Comparison of ENCODE assay signal across 1 cellular context in the genomic region with DNA sequence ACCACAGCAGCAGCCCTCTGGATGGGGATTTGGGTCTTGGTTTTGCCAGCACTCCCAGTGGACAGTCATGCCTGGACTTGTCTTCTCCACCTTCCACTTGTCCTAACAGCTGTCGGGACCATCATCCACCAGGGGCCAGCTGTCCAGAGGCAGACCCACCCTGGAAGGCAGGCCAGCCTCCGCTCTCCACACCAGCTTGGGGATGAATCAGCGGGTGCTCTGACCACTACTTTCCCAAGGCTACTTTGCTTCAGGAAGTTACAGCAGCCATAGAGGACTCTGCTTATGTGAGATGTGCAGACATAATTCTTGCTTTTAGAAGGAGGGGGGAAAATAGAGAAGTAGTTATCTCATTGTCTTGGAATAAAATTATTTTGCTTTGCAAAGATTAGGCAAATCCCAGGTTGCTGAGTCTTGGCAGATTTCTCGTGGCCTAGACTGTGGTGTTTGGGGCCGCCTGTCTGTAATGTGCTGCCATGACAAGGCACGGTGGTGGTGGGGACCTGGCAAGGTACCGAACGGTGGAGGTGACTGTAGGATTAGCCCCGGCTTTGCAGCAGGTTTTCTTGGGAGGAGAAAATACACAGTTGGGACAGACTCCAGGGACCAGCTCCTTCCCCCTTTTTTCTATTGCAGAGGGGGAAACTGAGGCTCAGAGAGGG.
TF ChIP-seq lines count a peak whose summit lies in the region.

No MANE protein-coding gene starts in this region.

TF ChIP-seq in H1, 55 proteins besides CTCF, POLR2A, EP300 and RAD21 (continued from another document):
- TF ChIP-seq KDM5A (IDR thresholded peaks at IDR 0.05; ENCODE audit: low read length) = no peak
- TF ChIP-seq, protein P1, sequence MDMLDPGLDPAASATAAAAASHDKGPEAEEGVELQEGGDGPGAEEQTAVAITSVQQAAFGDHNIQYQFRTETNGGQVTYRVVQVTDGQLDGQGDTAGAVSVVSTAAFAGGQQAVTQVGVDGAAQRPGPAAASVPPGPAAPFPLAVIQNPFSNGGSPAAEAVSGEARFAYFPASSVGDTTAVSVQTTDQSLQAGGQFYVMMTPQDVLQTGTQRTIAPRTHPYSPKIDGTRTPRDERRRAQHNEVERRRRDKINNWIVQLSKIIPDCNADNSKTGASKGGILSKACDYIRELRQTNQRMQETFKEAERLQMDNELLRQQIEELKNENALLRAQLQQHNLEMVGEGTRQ (IDR thresholded peaks at IDR 0.05; ENCODE audit: low read length) = no peak
- no peak for TF ChIP-seq HDAC2 (IDR thresholded peaks at IDR 0.05; ENCODE audit: borderline replicate concordance in 1 of 2, low read depth in 2 of 2, low read length in 2 of 2)
- TF ChIP-seq CBX5 (IDR thresholded peaks at IDR 0.05; ENCODE audit: low read depth, low read length) = no peak
- no peak for TF ChIP-seq SP4 (IDR thresholded peaks at IDR 0.05; ENCODE audit: low read length)
- no peak for TF ChIP-seq TBP (IDR thresholded peaks at IDR 0.05; ENCODE audit: low read depth, low read length)
- no peak for TF ChIP-seq ZNF274 (IDR thresholded peaks at IDR 0.05; ENCODE audit: borderline replicate concordance, extremely low read depth, low read length)
- no peak for TF ChIP-seq TEAD4 (IDR thresholded peaks at IDR 0.05; ENCODE audit: low read depth, low read length)
- TF ChIP-seq RFX5 (IDR thresholded peaks at IDR 0.05; ENCODE audit: borderline replicate concordance, low read depth, low read length) = no peak
- no peak for TF ChIP-seq TCF12 (IDR thresholded peaks at IDR 0.05; ENCODE audit: low read depth, low read length)
- no peak for TF ChIP-seq CEBPB (IDR thresholded peaks at IDR 0.05; ENCODE audit: low read depth, low read length)
- TF ChIP-seq TAF1 (IDR thresholded peaks at IDR 0.05; ENCODE audit: low read depth, low read length) = no peak
- TF ChIP-seq RBBP5 (IDR thresholded peaks at IDR 0.05; ENCODE audit: borderline replicate concordance, low read depth, low read length) = no peak
TF ChIP-seq in H1: peak in this region for 0.
